21 cellular contexts compared by ENCODE assay signal in the genomic region with DNA sequence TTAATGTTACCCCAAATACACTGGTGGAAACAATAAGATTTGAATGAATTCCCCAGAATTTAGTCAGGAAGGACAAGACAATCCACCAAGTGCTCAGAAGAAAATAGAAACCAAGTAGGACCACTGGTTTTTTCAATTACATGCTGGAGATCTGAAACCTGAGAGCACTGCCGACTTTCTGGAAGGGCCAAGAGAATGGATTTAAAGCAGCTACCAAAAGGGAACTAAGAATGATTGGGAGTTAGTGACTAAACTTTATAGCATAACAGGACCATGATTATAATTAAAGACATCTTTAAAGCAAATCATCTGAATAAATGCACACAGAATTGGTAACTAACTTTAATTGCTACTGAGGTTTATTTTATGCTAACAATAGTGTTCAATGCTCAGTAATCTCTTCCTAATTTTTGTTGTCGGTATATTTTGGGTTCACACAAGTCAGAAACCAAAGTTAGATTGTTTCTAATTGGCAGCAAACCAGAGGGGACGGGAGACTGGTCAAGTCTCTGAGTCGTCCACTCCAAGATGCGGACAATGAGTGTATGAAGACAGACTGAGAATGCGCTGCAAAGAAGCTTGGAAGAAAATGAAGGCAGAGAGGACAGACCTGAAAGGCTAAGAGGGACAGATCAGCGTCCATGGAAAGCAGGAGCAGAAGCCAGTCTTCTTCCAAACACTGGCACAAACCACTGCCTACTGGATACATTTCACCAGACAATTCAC. TPM values are rescaled to one million over a fixed set of nuclear protein-coding genes. Genes with fewer than 3 reads are reported as not detected.
DNase-seq lines count a peak whose midpoint lies in the region; TF ChIP-seq lines count a peak whose summit lies in the region.
"Had no signal": no experiment of that assay in that cellular context is flagged by ENCODE, and none has a peak within 500 bp of the region (broad histone marks: within the 10 kb centered on the region; RNA-seq: fewer than 3 reads in every experiment).

No MANE protein-coding gene starts in this region.

- no peak overlapping the region for H2BK12ac ChIP-seq in H9 (ENCODE audit: insufficient read length, low read depth, low read length)

- H3K27ac ChIP-seq in H9 (ENCODE audit: insufficient read length, low read depth, low read length) (no peak overlapping the region), SK-N-SH (ENCODE audit: low read depth in 2 of 2, low read length in 1 of 2) (peak overlapping the region in 1 of 2 experiments; percentile 76; a peak in 1 of 4 replicates), osteoblast (ENCODE audit: low read depth, low read length) (no peak overlapping the region)
- H3K27ac ChIP-seq: body of pancreas, colonic mucosa, neutrophil, Peyer's patch, tibial artery had no signal

- CTCF ChIA-PET in SK-N-SH (lab: Yijun Ruan, JAX), result interaction anchor here (0.6 to 1.1 kb wide), 3 partner anchors 11 to 396 kb away, joined by 3 to 4 read pairs (median 3); no protein-coding TSS in a partner anchor

- H3K9ac ChIP-seq in H9 (ENCODE audit: extremely low read depth, insufficient read length, low read length), result no peak overlapping the region
- no peak overlapping the region for H3K9ac ChIP-seq in SK-N-SH

- no peaks in the 10 kb centered on the region for H3K27me3 ChIP-seq in H9 (ENCODE audit: insufficient read depth, low read length)
- no peaks in the 10 kb centered on the region for H3K27me3 ChIP-seq in SK-N-SH (ENCODE audit: insufficient read depth)
- H3K27me3 ChIP-seq in osteoblast (ENCODE audit: insufficient read depth, low read length), result no peaks in the 10 kb centered on the region
- H3K27me3 ChIP-seq: body of pancreas, colonic mucosa, neutrophil, Peyer's patch, tibial artery had no signal

- no peaks in the 10 kb centered on the region for H3K36me3 Mint-ChIP-seq in H9 (ENCODE audit: insufficient read depth in 1 of 3, low read depth in 3 of 3)
- H3K36me3 Mint-ChIP-seq: activated naive CD4-positive, alpha-beta T cell treated with anti-CD3 and anti-CD28 coated beads, Interleukin-2, amount 50 U/mL, for 72 hours had no signal

- H3K4ac ChIP-seq in H9 (ENCODE audit: low read depth, low read length), result no peak overlapping the region

- H3K56ac ChIP-seq in H9 (ENCODE audit: insufficient read length, low read depth, low read length), result no peak overlapping the region

- H2BK15ac ChIP-seq in H9 (ENCODE audit: low read depth, low read length), result no peak overlapping the region

- H3K9me3 ChIP-seq in H9 (ENCODE audit: control insufficient read depth, low read depth, low read length) (no peaks in the 10 kb centered on the region), SK-N-SH (no peaks in the 10 kb centered on the region), osteoblast (ENCODE audit: low read depth, low read length) (no peaks in the 10 kb centered on the region)
- H3K9me3 ChIP-seq: body of pancreas, colonic mucosa, neutrophil, Peyer's patch, tibial artery had no signal

- H3K9me2 ChIP-seq in SK-N-SH, result no peaks in the 10 kb centered on the region

- H3K4me3 ChIP-seq in SK-N-SH (ENCODE audit: low read depth in 2 of 2, low read length in 1 of 2) (no peak overlapping the region), osteoblast (ENCODE audit: insufficient read depth, low read length) (no peak overlapping the region)
- H3K4me3 ChIP-seq: body of pancreas, colonic mucosa, Peyer's patch, tibial artery had no signal

- H4K20me1 ChIP-seq in H9 (ENCODE audit: control insufficient read depth, insufficient read depth, insufficient read length), result no peaks in the 10 kb centered on the region
- no peaks in the 10 kb centered on the region for H4K20me1 ChIP-seq in SK-N-SH (ENCODE audit: insufficient read depth)
- no peaks in the 10 kb centered on the region for H4K20me1 ChIP-seq in osteoblast (ENCODE audit: insufficient read depth, low read length)

- no peak overlapping the region for H3K4me3 Mint-ChIP-seq in H9
- H3K4me3 Mint-ChIP-seq: activated T-helper 1 cell treated with anti-CD3 and anti-CD28 coated beads, Interleukin-12 subunit alpha, Interleukin-12 subunit beta, Interleukin-2, Interleukin-4 antibody, amounts not matched to agents 30 ng/mL and 10 ng/mL and 1 ng/mL, durations not matched to agents 14 hours and 24 hours and 36 hours had no signal

- no peak overlapping the region for H3K18ac ChIP-seq in H9 (ENCODE audit: insufficient read length, low read depth, low read length)

- H2BK20ac ChIP-seq in H9 (ENCODE audit: low read depth, low read length, poor library complexity, severe bottlenecking), result no peak overlapping the region

- H2BK5ac ChIP-seq in H9 (ENCODE audit: insufficient read length, low read length), result no peak overlapping the region

- H2AK5ac ChIP-seq in H9 (ENCODE audit: insufficient read length, low read length), result no peak overlapping the region

- H3K36me3 ChIP-seq in SK-N-SH (replicated peaks in 1 of 2; ENCODE audit: control insufficient read depth in 1 of 2, insufficient read depth in 2 of 2, low read length in 1 of 2), result no peaks in the 10 kb centered on the region
- H3K36me3 ChIP-seq in osteoblast (ENCODE audit: insufficient read depth, low read length), result no peaks in the 10 kb centered on the region
- H3K36me3 ChIP-seq: colonic mucosa, neutrophil, Peyer's patch, tibial artery had no signal

- WGBS in H9 (ENCODE audit: extremely low coverage, insufficient read length, low lambda C conversion rate), result no CpG with 5 or more reads among the region's 7 CpGs
- WGBS in SK-N-SH (ENCODE audit: low lambda C conversion rate), result 90% methylated on average over 7 of the region's 7 CpGs

- H3K23ac ChIP-seq in H9 (ENCODE audit: insufficient read length, low read depth, low read length), result no peak overlapping the region

- H3K27me3 Mint-ChIP-seq in H9 (ENCODE audit: low read depth), result no peaks in the 10 kb centered on the region

- no peak overlapping the region for H4K8ac ChIP-seq in H9 (replicated peaks; ENCODE audit: insufficient read length, low read depth, low read length)

- no peak overlapping the region for H3K4me2 ChIP-seq in H9 (ENCODE audit: insufficient read depth, insufficient read length, low read length)
- H3K4me2 ChIP-seq in SK-N-SH, result no peak overlapping the region
- peak overlapping the region; percentile 41 for H3K4me2 ChIP-seq in osteoblast (ENCODE audit: insufficient read depth, low read length)

- no peak for TF ChIP-seq RAD21 in SK-N-SH (IDR thresholded peaks at IDR 0.05; ENCODE audit: low read length)

- H3K4me1 ChIP-seq in H9 (ENCODE audit: insufficient read depth, low read length) (no peaks in the 10 kb centered on the region), SK-N-SH (ENCODE audit: control insufficient read depth in 1 of 2, insufficient read depth in 2 of 2, low read depth in 1 of 2, low read length in 1 of 2) (peaks cover 0 to 14% of the 10 kb centered on the region in 2 experiments; a peak in 2 of 4 replicates), osteoblast (ENCODE audit: insufficient read depth, low read length) (no peaks in the 10 kb centered on the region)
- H3K4me1 ChIP-seq: colonic mucosa, Peyer's patch had no signal

- peak overlapping the region in 2 of 3 experiments; percentile 21 to 30; a peak in 3 of 7 replicates for H3K27ac Mint-ChIP-seq in H9
- H3K27ac Mint-ChIP-seq: activated naive CD4-positive, alpha-beta T cell treated with anti-CD3 and anti-CD28 coated beads, Interleukin-2, amount 50 U/mL, for 72 hours; activated T-helper 1 cell treated with anti-CD3 and anti-CD28 coated beads, Interleukin-12 subunit alpha, Interleukin-12 subunit beta, Interleukin-2, Interleukin-4 antibody, amounts not matched to agents 30 ng/mL and 10 ng/mL and 1 ng/mL, durations not matched to agents 14 hours and 24 hours and 36 hours had no signal

- no peak overlapping the region for H4K91ac ChIP-seq in H9 (ENCODE audit: insufficient read length, low read depth, low read length)

- H4K5ac ChIP-seq in H9 (ENCODE audit: insufficient read length, low read depth, low read length), result no peak overlapping the region

- H3T11ph ChIP-seq in H9 (ENCODE audit: low read length), result no peak overlapping the region

- H3K79me1 ChIP-seq in H9 (ENCODE audit: insufficient read depth, low read depth, low read length, poor library complexity, severe bottlenecking), result no peaks in the 10 kb centered on the region

- H2AFZ ChIP-seq in H9 (ENCODE audit: low read length) (no peak overlapping the region), SK-N-SH (ENCODE audit: low read depth) (peak overlapping the region; percentile 69; the same call in 1 of the 2 replicates), osteoblast (ENCODE audit: low read length) (peak overlapping the region; percentile 56)

- DNase-seq in H9, result no peak
- DNase-seq in SK-N-SH, result no peak
- peak; percentile 71 for DNase-seq in fibroblast of peridontal ligament (ENCODE audit: extremely low read depth)
- DNase-seq in osteoblast (ENCODE audit: insufficient read length, low spot score, missing footprints), result no peak
- DNase-seq in NCI-H1092 treated with DMSO at 0.1 percent for 48 hours (lab: John Stamatoyannopoulos, UW), result no peak
- DNase-seq in AML-193 (lab: John Stamatoyannopoulos, UW), result no peak
- DNase-seq in cerebellar cortex (ENCODE audit: low spot score), result no peak
- no peak for DNase-seq in H4 (ENCODE audit: low spot score)
- DNase-seq: body of pancreas; colonic mucosa; foreskin melanocyte; left cardiac atrium; NCI-H1417 treated with DMSO at 0.1 percent for 48 hours; Peyer's patch; right cardiac atrium; stimulated activated naive CD4-positive, alpha-beta T cell treated with Interleukin-2 at 50 U/mL for 16 hours; tibial artery had no signal

- no peak overlapping the region for H2BK120ac ChIP-seq in H9 (ENCODE audit: low read depth, low read length, poor library complexity, severe bottlenecking)

- no peaks in the 10 kb centered on the region for H3K23me2 ChIP-seq in H9 (ENCODE audit: insufficient read length, low read depth, low read length, poor library complexity, severe bottlenecking)

- peaks cover 9 to 12% of the 10 kb centered on the region in 2 experiments for H3K4me1 Mint-ChIP-seq in H9

- H3K79me2 ChIP-seq in H9 (ENCODE audit: insufficient read depth, low read length), result no peaks in the 10 kb centered on the region
- H3K79me2 ChIP-seq in SK-N-SH (ENCODE audit: insufficient read depth), result no peaks in the 10 kb centered on the region
- H3K79me2 ChIP-seq in osteoblast (ENCODE audit: insufficient read depth, low read length), result no peaks in the 10 kb centered on the region

- TF ChIP-seq CTCF in H9 (conservative IDR thresholded peaks at IDR 0.05) (no peak), SK-N-SH (IDR thresholded peaks at IDR 0.05) (no peak), osteoblast (IDR thresholded peaks at IDR 0.05; ENCODE audit: extremely low read depth, low read depth, low read length) (no peak)

- TF ChIP-seq EP300 in SK-N-SH (IDR thresholded peaks at IDR 0.05; ENCODE audit: borderline replicate concordance in 1 of 2, low read depth in 1 of 2, low read length in 1 of 2), result no peak

- POLR2A ChIA-PET in SK-N-SH (lab: Yijun Ruan, JAX), result no interaction called here

- no peaks in the 10 kb centered on the region for H3K9me3 Mint-ChIP-seq in H9
- H3K9me3 Mint-ChIP-seq: activated naive CD4-positive, alpha-beta T cell treated with anti-CD3 and anti-CD28 coated beads, Interleukin-2, amount 50 U/mL, for 72 hours; activated T-helper 1 cell treated with anti-CD3 and anti-CD28 coated beads, Interleukin-12 subunit alpha, Interleukin-12 subunit beta, Interleukin-2, Interleukin-4 antibody, amounts not matched to agents 30 ng/mL and 10 ng/mL and 1 ng/mL, durations not matched to agents 14 hours and 24 hours and 36 hours had no signal

- no peaks in the 10 kb centered on the region for H3F3A ChIP-seq in SK-N-SH (replicated peaks; ENCODE audit: insufficient read depth)

- H3K14ac ChIP-seq in H9 (ENCODE audit: insufficient read depth, low read length), result no peak overlapping the region

RNA-seq across cellular contexts. Expression of gene RGS13, which starts 2.3 kb away (rescaled TPM):
- not detected in 2 replicates for total RNA-seq in H9 (2021)
- polyA plus RNA-seq in SK-N-SH (2012; rRNA removed), result 0.05 TPM in 1 of 2 replicates, not detected in the other
- polyA plus RNA-seq in SK-N-SH (2012; cell fraction: cytosol; rRNA removed), result 0.05 and 0.08 TPM in 2 replicates
- 0.01 TPM in 1 of 2 replicates, not detected in the other for polyA plus RNA-seq in SK-N-SH (2012; cell fraction: nucleus; rRNA removed)
- total RNA-seq in osteoblast, result not detected in 2 replicates
- total RNA-seq in H4 (2014; rRNA removed; shearing (Covaris generic)), result not detected in 2 replicates
- total RNA-seq: activated CD8-positive, alpha-beta memory T cell treated with anti-CD3 and anti-CD28 coated beads for 36 hours; activated naive CD4-positive, alpha-beta T cell treated with anti-CD3 and anti-CD28 coated beads, Interleukin-2, amount 50 U/mL, for 72 hours; activated T-helper 1 cell treated with anti-CD3 and anti-CD28 coated beads, Interleukin-12 subunit alpha, Interleukin-12 subunit beta, Interleukin-2, Interleukin-4 antibody, amounts not matched to agents 30 ng/mL and 10 ng/mL and 1 ng/mL, durations not matched to agents 14 hours and 24 hours and 36 hours had no signal

RNA-seq across cellular contexts. Expression of gene RGS1, which starts 58.1 kb away (rescaled TPM):
- not detected in 2 replicates for total RNA-seq in H9 (2021)
- 0.05 and 0.12 TPM in 2 replicates for polyA plus RNA-seq in SK-N-SH (2012; rRNA removed)
- polyA plus RNA-seq in SK-N-SH (2012; cell fraction: cytosol; rRNA removed), result 0.07 and 0.18 TPM in 2 replicates
- 0.11 and 0.24 TPM in 2 replicates for polyA plus RNA-seq in SK-N-SH (2012; cell fraction: nucleus; rRNA removed)
- total RNA-seq in osteoblast, result not detected in 2 replicates
- 2.4 and 4.5 TPM in 2 replicates for total RNA-seq in H4 (2014; rRNA removed; shearing (Covaris generic))
